In genomic region chr6:47651505-47651944, GRCh38 we compare ENCODE assay signal across 1 cellular context.
TF ChIP-seq lines count a peak whose summit lies in the region.

No MANE protein-coding gene starts in this region.

TF ChIP-seq in HCT116, 20 proteins besides CTCF, POLR2A, EP300 and RAD21 (continued from another document):
- TF ChIP-seq, protein P1, sequence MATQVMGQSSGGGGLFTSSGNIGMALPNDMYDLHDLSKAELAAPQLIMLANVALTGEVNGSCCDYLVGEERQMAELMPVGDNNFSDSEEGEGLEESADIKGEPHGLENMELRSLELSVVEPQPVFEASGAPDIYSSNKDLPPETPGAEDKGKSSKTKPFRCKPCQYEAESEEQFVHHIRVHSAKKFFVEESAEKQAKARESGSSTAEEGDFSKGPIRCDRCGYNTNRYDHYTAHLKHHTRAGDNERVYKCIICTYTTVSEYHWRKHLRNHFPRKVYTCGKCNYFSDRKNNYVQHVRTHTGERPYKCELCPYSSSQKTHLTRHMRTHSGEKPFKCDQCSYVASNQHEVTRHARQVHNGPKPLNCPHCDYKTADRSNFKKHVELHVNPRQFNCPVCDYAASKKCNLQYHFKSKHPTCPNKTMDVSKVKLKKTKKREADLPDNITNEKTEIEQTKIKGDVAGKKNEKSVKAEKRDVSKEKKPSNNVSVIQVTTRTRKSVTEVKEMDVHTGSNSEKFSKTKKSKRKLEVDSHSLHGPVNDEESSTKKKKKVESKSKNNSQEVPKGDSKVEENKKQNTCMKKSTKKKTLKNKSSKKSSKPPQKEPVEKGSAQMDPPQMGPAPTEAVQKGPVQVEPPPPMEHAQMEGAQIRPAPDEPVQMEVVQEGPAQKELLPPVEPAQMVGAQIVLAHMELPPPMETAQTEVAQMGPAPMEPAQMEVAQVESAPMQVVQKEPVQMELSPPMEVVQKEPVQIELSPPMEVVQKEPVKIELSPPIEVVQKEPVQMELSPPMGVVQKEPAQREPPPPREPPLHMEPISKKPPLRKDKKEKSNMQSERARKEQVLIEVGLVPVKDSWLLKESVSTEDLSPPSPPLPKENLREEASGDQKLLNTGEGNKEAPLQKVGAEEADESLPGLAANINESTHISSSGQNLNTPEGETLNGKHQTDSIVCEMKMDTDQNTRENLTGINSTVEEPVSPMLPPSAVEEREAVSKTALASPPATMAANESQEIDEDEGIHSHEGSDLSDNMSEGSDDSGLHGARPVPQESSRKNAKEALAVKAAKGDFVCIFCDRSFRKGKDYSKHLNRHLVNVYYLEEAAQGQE (IDR thresholded peaks at IDR 0.05; ENCODE audit: low read depth), result no peak
- TF ChIP-seq EZH2phosphoT487 (IDR thresholded peaks at IDR 0.05; ENCODE audit: borderline replicate concordance), result no peak
- no peak for TF ChIP-seq POLR2AphosphoS5 (IDR thresholded peaks at IDR 0.05; ENCODE audit: low read depth, low read length)
- TF ChIP-seq ZFX (IDR thresholded peaks at IDR 0.05), result no peak
- no peak for TF ChIP-seq SIN3A (IDR thresholded peaks at IDR 0.05; ENCODE audit: low read depth)
- no peak for TF ChIP-seq ZNF274 (IDR thresholded peaks at IDR 0.05; ENCODE audit: low read depth, low read length)
